Comparison of ENCODE assay signal across 1 cellular context in genomic region chr14:50599700-50600444, GRCh38.
TF ChIP-seq lines count a peak whose summit lies in the region.

No MANE protein-coding gene starts in this region.

TF ChIP-seq in H1, 55 proteins besides CTCF, POLR2A, EP300 and RAD21 (continued from another document):
- TF ChIP-seq CTBP2 (IDR thresholded peaks at IDR 0.05; ENCODE audit: borderline replicate concordance, insufficient read depth, insufficient read length, low read length): no peak
- TF ChIP-seq E2F6 (IDR thresholded peaks at IDR 0.05): no peak
- no peak for TF ChIP-seq CREB1 (IDR thresholded peaks at IDR 0.05)
- no peak for TF ChIP-seq SIX5 (IDR thresholded peaks at IDR 0.05; ENCODE audit: low read depth, low read length)
- no peak for TF ChIP-seq HDAC6 (IDR thresholded peaks at IDR 0.05; ENCODE audit: low read depth, low read length)
- no peak for TF ChIP-seq SP2 (IDR thresholded peaks at IDR 0.05; ENCODE audit: low read length)
- TF ChIP-seq JUND (IDR thresholded peaks at IDR 0.05; ENCODE audit: low read length): peak; percentile 21; the same call in 1 of the 2 replicates
- TF ChIP-seq MAX (IDR thresholded peaks at IDR 0.05): no peak
